9 cellular contexts compared by ENCODE assay signal in genomic region chr12:121581681-121582439, GRCh38. TPM values are rescaled to one million over a fixed set of nuclear protein-coding genes. Genes with fewer than 3 reads are reported as not detected.
A peak's percentile ranks its signal among the peaks of the same experiment; 100 is the strongest.
DNase-seq lines count a peak whose midpoint lies in the region; ATAC-seq and TF ChIP-seq lines count a peak whose summit lies in the region.
"Had no signal": no experiment of that assay in that cellular context is flagged by ENCODE, and none has a peak within 500 bp of the region (broad histone marks: within the 10 kb centered on the region; RNA-seq: fewer than 3 reads in every experiment).

No MANE protein-coding gene starts in this region.

- H3K27me3 Mint-ChIP-seq in type B pancreatic cell: no peaks in the 10 kb centered on the region

- H3K4ac ChIP-seq in mesendoderm (ENCODE audit: low read depth, low read length): peak overlapping the region; percentile 85

- H3K9ac ChIP-seq in NT2/D1 (ENCODE audit: insufficient read length, low read depth): peak overlapping the region; percentile 87
- H3K9ac ChIP-seq in colonic mucosa (ENCODE audit: low read depth in 2 of 2, low read length in 2 of 2): peak overlapping the region; percentile 16 to 36
- H3K9ac ChIP-seq in mesendoderm (ENCODE audit: low read length): peak overlapping the region; percentile 92

- H3K18ac ChIP-seq in mesendoderm (ENCODE audit: low read length): peak overlapping the region; percentile 98

- no peaks in the 10 kb centered on the region for H3K79me1 ChIP-seq in mesendoderm (ENCODE audit: low read length)

- no CpG with 5 or more reads among the region's 17 CpGs for WGBS in mesendoderm (ENCODE audit: extremely low coverage, insufficient coverage, low lambda C conversion rate)

- DNase-seq in ELR (ENCODE audit: low read depth): peak; percentile 58
- no peak for DNase-seq in NT2/D1 (ENCODE audit: low read depth, low spot score)
- peak; percentile 27 for DNase-seq in colonic mucosa
- peak; percentile 75 for DNase-seq in mesendoderm
- DNase-seq in type B pancreatic cell (ENCODE audit: extremely low spot score, unreplicated experiment): no peak
- DNase-seq in iPS-NIHi11 (ENCODE audit: low spot score): no peak
- no peak for DNase-seq in NCI-H1048 (lab: John Stamatoyannopoulos, UW)

- TF ChIP-seq CTCF in colonic mucosa (IDR thresholded peaks at IDR 0.05) (no peak), type B pancreatic cell (conservative IDR thresholded peaks at IDR 0.05) (no peak)

- H3K27me3 ChIP-seq in NT2/D1 (ENCODE audit: insufficient read depth, insufficient read length): no peaks in the 10 kb centered on the region
- H3K27me3 ChIP-seq in colonic mucosa: no peaks in the 10 kb centered on the region
- no peaks in the 10 kb centered on the region for H3K27me3 ChIP-seq in mesendoderm (ENCODE audit: insufficient read depth, low read length, poor library complexity)
- H3K27me3 ChIP-seq: SJSA1 had no signal

- H4K5ac ChIP-seq in mesendoderm (ENCODE audit: low read length): peak overlapping the region; percentile 60

- H3K27ac Mint-ChIP-seq in type B pancreatic cell: peak overlapping the region; percentile 92

- peak overlapping the region; percentile 95 for H2BK120ac ChIP-seq in mesendoderm (ENCODE audit: low read depth, low read length)

- H2AK5ac ChIP-seq in mesendoderm (ENCODE audit: low read length): peak overlapping the region; percentile 95

- H3K4me2 ChIP-seq in mesendoderm (ENCODE audit: low read length): peak overlapping the region; percentile 47

- H3K56ac ChIP-seq in mesendoderm (ENCODE audit: low read length): peak overlapping the region; percentile 99

- no peak for ATAC-seq in HG02884 (IDR thresholded peaks at IDR 0.05; ENCODE audit: unreplicated experiment)

- intact Hi-C loops in colonic mucosa (cut with DNase I): no loop called here

- H4K8ac ChIP-seq in mesendoderm (ENCODE audit: low read depth, low read length): no peak overlapping the region

- H3K23ac ChIP-seq in mesendoderm (ENCODE audit: low read length): peak overlapping the region; percentile 37

- H3K4me1 ChIP-seq in NT2/D1 (ENCODE audit: insufficient read depth, insufficient read length) (peaks cover 3% of the 10 kb centered on the region), colonic mucosa (peaks cover 5% of the 10 kb centered on the region), mesendoderm (ENCODE audit: control insufficient read depth, low read depth, low read length) (peaks cover 10% of the 10 kb centered on the region)

- H3K9me3 ChIP-seq in NT2/D1 (ENCODE audit: insufficient read depth, low read length) (no peaks in the 10 kb centered on the region), colonic mucosa (no peaks in the 10 kb centered on the region)
- H3K9me3 ChIP-seq: SJSA1 had no signal

- H3K4me3 Mint-ChIP-seq in type B pancreatic cell: peak overlapping the region; percentile 96

- peak overlapping the region; percentile 98 for H2BK5ac ChIP-seq in mesendoderm (ENCODE audit: low read length)

- no peaks in the 10 kb centered on the region for H3K36me3 Mint-ChIP-seq in type B pancreatic cell

- peaks cover 30% of the 10 kb centered on the region for H3K4me1 Mint-ChIP-seq in type B pancreatic cell (ENCODE audit: unreplicated experiment)

- H2BK15ac ChIP-seq in mesendoderm (replicated peaks; ENCODE audit: low read depth): peak overlapping the region; percentile 41

- H3K36me3 ChIP-seq in NT2/D1 (ENCODE audit: insufficient read depth, insufficient read length, low read length): no peaks in the 10 kb centered on the region
- H3K36me3 ChIP-seq in colonic mucosa: no peaks in the 10 kb centered on the region
- H3K36me3 ChIP-seq in mesendoderm (ENCODE audit: control insufficient read depth, insufficient read depth, low read length): no peaks in the 10 kb centered on the region
- H3K36me3 ChIP-seq: SJSA1 had no signal

- H3K27ac ChIP-seq in colonic mucosa: peak overlapping the region; percentile 60
- H3K27ac ChIP-seq in mesendoderm (ENCODE audit: low read depth, low read length): peak overlapping the region; percentile 99
- H3K27ac ChIP-seq: SJSA1 had no signal

- H3K4me3 ChIP-seq in NT2/D1 (ENCODE audit: insufficient read length, low read depth): peak overlapping the region; percentile 57
- no peak overlapping the region for H3K4me3 ChIP-seq in colonic mucosa
- H3K4me3 ChIP-seq in mesendoderm (ENCODE audit: low read length): peak overlapping the region; percentile 56

- no peaks in the 10 kb centered on the region for H3K9me3 Mint-ChIP-seq in type B pancreatic cell

- H3K79me2 ChIP-seq in mesendoderm (ENCODE audit: control insufficient read depth, insufficient read depth, low read length): peaks cover 18% of the 10 kb centered on the region

RNA-seq across cellular contexts. Expression of gene KDM2B, which starts 1.0 kb away (rescaled TPM):
- total RNA-seq in colonic mucosa (10 to 100 TPM; 14.7 to 24.5 TPM), type B pancreatic cell (ENCODE audit: low replicate concordance) (36.9 and 51.7 TPM in 2 replicates)
- polyA plus RNA-seq in mesendoderm (2013, experiment 1 of 2): 74.8 TPM
- polyA plus RNA-seq in mesendoderm (2013, experiment 2 of 2): 78.1 TPM

RNA-seq across cellular contexts. Expression of gene ORAI1, which starts 44.5 kb away (rescaled TPM):
- 10 to 100 TPM; 14.6 to 23.5 TPM for total RNA-seq in colonic mucosa
- polyA plus RNA-seq in mesendoderm (2013, experiment 1 of 2): 26.1 TPM
- 27.7 TPM for polyA plus RNA-seq in mesendoderm (2013, experiment 2 of 2)
- 10.5 and 12.9 TPM in 2 replicates for total RNA-seq in type B pancreatic cell (ENCODE audit: low replicate concordance)

Comparison
In these comparisons a context has a peak if more than half of its experiments do, and no peak if none do; other contexts are left out.
1. DNase-seq: peak in ELR (single experiment), colonic mucosa (single experiment) and mesendoderm (single experiment); none in NT2/D1 (single experiment), type B pancreatic cell (single experiment), iPS-NIHi11 (single experiment) and NCI-H1048 (single experiment).
2. H3K9ac ChIP-seq: peak in every context shown above with its lines; median percentile 92 in mesendoderm; 87 in NT2/D1; 26 in colonic mucosa.